ENCODE assay signal across 30 cellular contexts in the genomic region with DNA sequence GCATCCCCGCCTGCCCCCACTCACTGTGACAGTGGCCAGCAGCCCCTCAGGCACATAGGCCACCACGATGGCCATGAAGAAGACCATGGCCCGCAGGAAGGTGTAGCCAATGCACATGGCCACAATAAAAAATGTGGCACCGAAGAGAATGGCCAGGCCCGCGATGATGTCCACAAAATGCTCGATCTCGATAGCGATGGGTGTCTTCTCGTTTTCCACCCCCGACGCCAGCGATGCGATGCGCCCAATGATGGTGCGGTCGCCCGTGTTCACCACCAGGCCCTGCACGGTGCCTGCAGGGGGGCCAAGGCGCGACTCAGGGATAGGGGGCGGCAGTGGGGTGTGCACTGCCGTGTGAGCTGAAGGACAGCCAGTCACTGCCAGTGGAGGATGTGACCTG. TPM values are rescaled to one million over a fixed set of nuclear protein-coding genes. Genes with fewer than 3 reads are reported as not detected.
"Had no signal": no experiment of that assay in that cellular context is flagged by ENCODE, and none has a peak within 500 bp of the region (broad histone marks: within the 10 kb centered on the region; RNA-seq: fewer than 3 reads in every experiment).

No MANE protein-coding gene starts in this region.

- H3K36me3 Mint-ChIP-seq: mesothelial cell of epicardium had no signal

- H3K36me3 ChIP-seq: colonic mucosa, lower lobe of right lung, neutrophil, stomach, thoracic aorta, transverse colon had no signal

- H3K4me1 ChIP-seq: psoas muscle had no signal

- H3K4me3 ChIP-seq: colonic mucosa, hepatocyte, lower lobe of right lung, psoas muscle, thoracic aorta, transverse colon had no signal

- H3K79me2 ChIP-seq: hepatocyte had no signal

- H3K4me2 ChIP-seq: hepatocyte had no signal

- H3K9me3 Mint-ChIP-seq: endodermal cell, memory B cell, mesothelial cell of epicardium, nephron had no signal

- ATAC-seq: left lobe of liver, lower lobe of right lung, psoas muscle, sciatic nerve had no signal

- H3K4me1 Mint-ChIP-seq: endodermal cell had no signal

- H3K4me3 Mint-ChIP-seq: endodermal cell, memory B cell, mesothelial cell of epicardium had no signal

- H2AFZ ChIP-seq: hepatocyte had no signal

- H3K27ac ChIP-seq: colonic mucosa, hepatocyte, lower lobe of right lung, neutrophil, psoas muscle, stomach, thoracic aorta, transverse colon had no signal

- DNase-seq: colonic mucosa; dermis blood vessel endothelial cell; effector CD4-positive, alpha-beta T cell; endodermal cell; foreskin melanocyte; head of caudate nucleus; kidney glomerular epithelial cell; lower lobe of right lung; psoas muscle; stimulated activated CD4-positive, alpha-beta T cell treated with anti-CD3 and anti-CD28 coated beads, Interleukin-2, amount 100 ng/mL, for 24 hours; stimulated activated CD4-positive, alpha-beta T cell treated with anti-CD3 and anti-CD28 coated beads, Interleukin-4, amount 100 ng/mL, for 4 hours; stimulated activated naive CD4-positive, alpha-beta T cell; stomach; substantia nigra; transverse colon had no signal

- H3K9me3 ChIP-seq: colonic mucosa, lower lobe of right lung, neutrophil, psoas muscle, stomach, thoracic aorta, transverse colon had no signal

- H3K27ac Mint-ChIP-seq: endodermal cell, memory B cell, mesothelial cell of epicardium, nephron had no signal

RNA-seq across cellular contexts. Expression of a gene that starts 3.7 kb away (rescaled TPM):
- total RNA-seq: cerebellum, colonic mucosa, dermis blood vessel endothelial cell, left lobe of liver, lower lobe of right lung, mucosa of gallbladder, myocyte, osteoblast, psoas muscle, sciatic nerve, skeletal muscle tissue, transverse colon, ureter had no signal
- polyA plus RNA-seq: psoas muscle had no signal

RNA-seq across cellular contexts. Expression of a gene that starts 26.2 kb away (rescaled TPM):
- total RNA-seq: cerebellum, colonic mucosa, dermis blood vessel endothelial cell, endodermal cell, hepatocyte, left lobe of liver, lower lobe of right lung, mesothelial cell of epicardium, mucosa of gallbladder, myocyte, osteoblast, psoas muscle, sciatic nerve, skeletal muscle tissue, stomach, thoracic aorta, transverse colon, ureter had no signal
- polyA plus RNA-seq: esophagus, hepatocyte, psoas muscle, stomach had no signal

RNA-seq across cellular contexts. Expression of a gene that starts 26.5 kb away (rescaled TPM):
- total RNA-seq: cerebellum, colonic mucosa, dermis blood vessel endothelial cell, endodermal cell, hepatocyte, left lobe of liver, lower lobe of right lung, mesothelial cell of epicardium, mucosa of gallbladder, myocyte, osteoblast, psoas muscle, sciatic nerve, skeletal muscle tissue, stomach, thoracic aorta, transverse colon, ureter had no signal
- polyA plus RNA-seq: esophagus, hepatocyte, psoas muscle, stomach had no signal

RNA-seq across cellular contexts. Expression of a gene that starts 31.7 kb away (rescaled TPM):
- total RNA-seq: cerebellum, colonic mucosa, dermis blood vessel endothelial cell, endodermal cell, hepatocyte, left lobe of liver, lower lobe of right lung, mucosa of gallbladder, myocyte, psoas muscle, sciatic nerve, skeletal muscle tissue, stomach, transverse colon, ureter had no signal
